ENCODE assay signal across 1 cellular context in genomic region chr6:26251354-26252081, GRCh38.
TF ChIP-seq lines count a peak whose summit lies in the region.

No MANE protein-coding gene starts in this region.

TF ChIP-seq in HepG2, 621 proteins besides CTCF, POLR2A, EP300 and RAD21 (continued from another document and continues in another):
- TF ChIP-seq AKNA (CRISPR knock-in tag; IDR thresholded peaks at IDR 0.05; ENCODE audit: borderline replicate concordance) (no peak), RNF2 (conservative IDR thresholded peaks at IDR 0.05; ENCODE audit: low read depth) (peak; percentile 65), FOXJ3 (CRISPR knock-in tag; IDR thresholded peaks at IDR 0.05; ENCODE audit: borderline replicate concordance) (peak; percentile 22; the same call in 1 of the 2 replicates), RFX1 (IDR thresholded peaks at IDR 0.05) (no peak), ZNF274 (CRISPR knock-in tag; IDR thresholded peaks at IDR 0.05) (peak; percentile 58; the same call in 1 of the 2 replicates), CREB1 (IDR thresholded peaks at IDR 0.05) (no peak), CREB1 (CRISPR knock-in tag; IDR thresholded peaks at IDR 0.05) (no peak), ZNF883 (CRISPR knock-in tag; IDR thresholded peaks at IDR 0.05; ENCODE audit: not compliant biosample characterization) (peak; percentile 42), ZNF766 (CRISPR knock-in tag; IDR thresholded peaks at IDR 0.05; ENCODE audit: borderline replicate concordance) (0 out of 2 replicates have a peak, but pooled peaks have one; percentile 45), CENPT (CRISPR knock-in tag; IDR thresholded peaks at IDR 0.05; ENCODE audit: low read depth) (no peak), KLF11 (CRISPR knock-in tag; IDR thresholded peaks at IDR 0.05) (no peak), ZNF543 (CRISPR knock-in tag; IDR thresholded peaks at IDR 0.05) (no peak), POLR2AphosphoS2 (IDR thresholded peaks at IDR 0.05; ENCODE audit: low read depth, low read length) (no peak), USF2 (IDR thresholded peaks at IDR 0.05; ENCODE audit: low read depth, low read length) (no peak), USF2 (CRISPR knock-in tag; IDR thresholded peaks at IDR 0.05; ENCODE audit: borderline replicate concordance) (no peak; the same call in 1 of the 2 replicates), ZNF180 (CRISPR knock-in tag; IDR thresholded peaks at IDR 0.05; ENCODE audit: borderline replicate concordance, low read depth) (no peak), TGIF2 (CRISPR knock-in tag; IDR thresholded peaks at IDR 0.05) (no peak), KLF15 (CRISPR knock-in tag; IDR thresholded peaks at IDR 0.05; ENCODE audit: borderline replicate concordance) (0 out of 2 replicates have a peak, but pooled peaks have one; percentile 30), HIC2 (CRISPR knock-in tag; IDR thresholded peaks at IDR 0.05; ENCODE audit: low read depth) (no peak), PCBP2 (optimal IDR thresholded peaks at IDR 0.05; ENCODE audit: low read depth, low read length, poor library complexity, severe bottlenecking) (no peak), CBX1 (IDR thresholded peaks at IDR 0.05; ENCODE audit: low read depth) (no peak), MXD1 (CRISPR knock-in tag; IDR thresholded peaks at IDR 0.05) (0 out of 2 replicates have a peak, but pooled peaks have one; percentile 40), RORA (CRISPR knock-in tag; IDR thresholded peaks at IDR 0.05) (no peak), ZNF609 (CRISPR knock-in tag; IDR thresholded peaks at IDR 0.05; ENCODE audit: borderline replicate concordance) (no peak), KDM4B (CRISPR knock-in tag; IDR thresholded peaks at IDR 0.05) (no peak), ZNF746 (CRISPR knock-in tag; IDR thresholded peaks at IDR 0.05) (no peak), PCBP1 (IDR thresholded peaks at IDR 0.05; ENCODE audit: borderline replicate concordance, low read depth, low read length) (no peak), DZIP1 (CRISPR knock-in tag; IDR thresholded peaks at IDR 0.05) (no peak), PPARG (CRISPR knock-in tag; conservative IDR thresholded peaks at IDR 0.05) (no peak), ZNF337 (CRISPR knock-in tag; IDR thresholded peaks at IDR 0.05; ENCODE audit: borderline replicate concordance, low read depth) (no peak), TOPORS (CRISPR knock-in tag; IDR thresholded peaks at IDR 0.05) (no peak), SRSF9 (IDR thresholded peaks at IDR 0.05; ENCODE audit: borderline replicate concordance, insufficient read depth, low read depth, low read length, poor library complexity, severe bottlenecking) (no peak), IRF9 (CRISPR knock-in tag; IDR thresholded peaks at IDR 0.05; ENCODE audit: borderline replicate concordance) (0 out of 2 replicates have a peak, but pooled peaks have one; percentile 60), ZBTB14 (CRISPR knock-in tag; IDR thresholded peaks at IDR 0.05) (no peak), HNRNPK (IDR thresholded peaks at IDR 0.05; ENCODE audit: low read depth, low read length, poor library complexity, severe bottlenecking) (no peak), ZBTB33 (CRISPR knock-in tag; IDR thresholded peaks at IDR 0.05) (no peak), HMG20A (CRISPR knock-in tag; IDR thresholded peaks at IDR 0.05; ENCODE audit: borderline replicate concordance) (no peak), SUZ12 (IDR thresholded peaks at IDR 0.05; ENCODE audit: low read depth, low read length) (no peak), ZNF619 (CRISPR knock-in tag; IDR thresholded peaks at IDR 0.05) (0 out of 2 replicates have a peak, but pooled peaks have one; percentile 48), POGZ (CRISPR knock-in tag; IDR thresholded peaks at IDR 0.05) (no peak)
